In genomic region chr4:53498712-53499111, GRCh38 we compare ENCODE assay signal across 17 cellular contexts.
"Had no signal": no experiment of that assay in that cellular context is flagged by ENCODE, and none has a peak within 500 bp of the region (broad histone marks: within the 10 kb centered on the region; RNA-seq: fewer than 3 reads in every experiment).

No MANE protein-coding gene starts in this region.

- DNase-seq: activated CD8-positive, alpha-beta memory T cell treated with anti-CD3 and anti-CD28 coated beads for 24 hours; activated CD8-positive, alpha-beta memory T cell treated with anti-CD3 and anti-CD28 coated beads, Interleukin-2, amount 50 U/mL, for 48 hours; activated naive CD4-positive, alpha-beta T cell; activated T-cell treated with anti-CD3 and anti-CD28 coated beads, Interleukin-2, amount 50 U/mL, for 4 hours; amniotic stem cell; foreskin fibroblast; mammary epithelial cell; midbrain; posterior cingulate gyrus; stimulated activated CD4-positive, alpha-beta T cell treated with anti-CD3 and anti-CD28 coated beads, Interleukin-2, amount 100 ng/mL, for 48 hours; stimulated activated CD8-positive, alpha-beta memory T cell treated with anti-CD3 and anti-CD28 coated beads, Interleukin-4, amount 100 ng/mL, for 48 hours; stimulated activated naive B cell treated with anti-CD40 and anti-IgM and Interleukin-4, amounts not matched to agents 10 μg/mL and 1 μg/mL and 100 μg/mL, for 72 hours; T-helper 9 cell had no signal

- H3K9me3 ChIP-seq: neutrophil had no signal

- ATAC-seq: activated T-cell treated with anti-CD3 and anti-CD28 coated beads, Interleukin-2, amount 50 U/mL, for 4 hours; left lobe of liver; natural killer cell treated with Interleukin-12 subunit alpha and Interleukin-12 subunit beta and Interleukin-15 and Interleukin-18, amount 100 ng/mL, for 72 hours; stimulated activated naive B cell treated with anti-CD40 and anti-IgM and Interleukin-4, amounts not matched to agents 10 μg/mL and 1 μg/mL and 100 μg/mL, for 72 hours; WTC11 had no signal

- H3K27me3 ChIP-seq: neutrophil had no signal

- H3K27ac ChIP-seq: neutrophil had no signal

- H3K36me3 ChIP-seq: neutrophil had no signal
